1 cellular context compared by ENCODE assay signal in the genomic region with DNA sequence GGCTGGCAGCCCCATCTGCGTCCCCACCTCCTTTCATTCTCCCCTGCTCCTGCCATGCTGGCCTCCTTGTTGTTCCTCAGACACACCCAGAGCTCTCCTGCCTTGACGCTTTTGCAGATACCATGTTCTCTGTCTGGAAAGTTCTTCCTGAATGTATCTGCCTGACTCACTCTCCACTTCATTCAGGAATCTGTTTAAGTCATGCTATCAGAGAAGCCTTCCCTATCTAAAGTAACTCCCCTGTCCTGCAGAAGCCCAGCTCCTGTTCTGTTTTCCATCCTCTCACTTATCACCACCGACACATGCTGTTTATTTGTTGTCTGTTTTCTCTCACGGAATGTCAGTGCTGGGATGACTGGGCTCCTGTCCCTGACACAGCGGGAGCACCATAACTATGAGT.
TF ChIP-seq lines count a peak whose summit lies in the region.

No MANE protein-coding gene starts in this region.

TF ChIP-seq in IMR-90, 13 proteins besides CTCF, POLR2A, EP300 and RAD21:
- no peak for TF ChIP-seq CHD1 (IDR thresholded peaks at IDR 0.05; ENCODE audit: low read depth, low read length)
- TF ChIP-seq MAZ (IDR thresholded peaks at IDR 0.05; ENCODE audit: borderline replicate concordance, low read depth, low read length) = no peak
- TF ChIP-seq FOS (IDR thresholded peaks at IDR 0.05; ENCODE audit: low read depth, low read length) = no peak
- TF ChIP-seq MXI1 (IDR thresholded peaks at IDR 0.05; ENCODE audit: borderline replicate concordance, low read depth, low read length) = no peak
- TF ChIP-seq CEBPB (IDR thresholded peaks at IDR 0.05; ENCODE audit: low read depth, low read length) = no peak
- no peak for TF ChIP-seq NFE2L2 (IDR thresholded peaks at IDR 0.05; ENCODE audit: low read depth, low read length)
- TF ChIP-seq RCOR1 (IDR thresholded peaks at IDR 0.05; ENCODE audit: insufficient replicate concordance, low read length) = no peak
- TF ChIP-seq SMC3 (IDR thresholded peaks at IDR 0.05; ENCODE audit: low read depth, low read length) = no peak
- TF ChIP-seq, protein P1, sequence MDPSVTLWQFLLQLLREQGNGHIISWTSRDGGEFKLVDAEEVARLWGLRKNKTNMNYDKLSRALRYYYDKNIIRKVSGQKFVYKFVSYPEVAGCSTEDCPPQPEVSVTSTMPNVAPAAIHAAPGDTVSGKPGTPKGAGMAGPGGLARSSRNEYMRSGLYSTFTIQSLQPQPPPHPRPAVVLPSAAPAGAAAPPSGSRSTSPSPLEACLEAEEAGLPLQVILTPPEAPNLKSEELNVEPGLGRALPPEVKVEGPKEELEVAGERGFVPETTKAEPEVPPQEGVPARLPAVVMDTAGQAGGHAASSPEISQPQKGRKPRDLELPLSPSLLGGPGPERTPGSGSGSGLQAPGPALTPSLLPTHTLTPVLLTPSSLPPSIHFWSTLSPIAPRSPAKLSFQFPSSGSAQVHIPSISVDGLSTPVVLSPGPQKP (IDR thresholded peaks at IDR 0.05; ENCODE audit: borderline replicate concordance, low read depth, low read length) = no peak
- no peak for TF ChIP-seq BHLHE40 (IDR thresholded peaks at IDR 0.05; ENCODE audit: low read depth, low read length)
- TF ChIP-seq MAFK (IDR thresholded peaks at IDR 0.05; ENCODE audit: low read depth, low read length) = no peak
- TF ChIP-seq RFX5 (IDR thresholded peaks at IDR 0.05; ENCODE audit: low read depth, low read length) = no peak
- TF ChIP-seq, protein P2, sequence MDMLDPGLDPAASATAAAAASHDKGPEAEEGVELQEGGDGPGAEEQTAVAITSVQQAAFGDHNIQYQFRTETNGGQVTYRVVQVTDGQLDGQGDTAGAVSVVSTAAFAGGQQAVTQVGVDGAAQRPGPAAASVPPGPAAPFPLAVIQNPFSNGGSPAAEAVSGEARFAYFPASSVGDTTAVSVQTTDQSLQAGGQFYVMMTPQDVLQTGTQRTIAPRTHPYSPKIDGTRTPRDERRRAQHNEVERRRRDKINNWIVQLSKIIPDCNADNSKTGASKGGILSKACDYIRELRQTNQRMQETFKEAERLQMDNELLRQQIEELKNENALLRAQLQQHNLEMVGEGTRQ (IDR thresholded peaks at IDR 0.05; ENCODE audit: low read depth, low read length) = no peak
